In genomic region chr5:90472783-90473182, GRCh38 we compare ENCODE assay signal across 8 cellular contexts. TPM values are rescaled to one million over a fixed set of nuclear protein-coding genes. Genes with fewer than 3 reads are reported as not detected.
DNase-seq lines count a peak whose midpoint lies in the region; ATAC-seq and TF ChIP-seq lines count a peak whose summit lies in the region.

No MANE protein-coding gene starts in this region.

- no peaks in the 10 kb centered on the region for H3F3A ChIP-seq in MM.1S (ENCODE audit: insufficient read depth, low read length)

- H3K4me3 ChIP-seq in CD4-positive, alpha-beta memory T cell (ENCODE audit: low read length in 2 of 2), result peak overlapping the region in 1 of 2 donors; percentile 79
- H3K4me3 ChIP-seq in MM.1S (ENCODE audit: low read length), result peak overlapping the region; percentile 83
- peak overlapping the region; percentile 75 for H3K4me3 ChIP-seq in ectodermal cell (ENCODE audit: insufficient read depth, low read depth, low read length)

- H3K27ac ChIP-seq in CD4-positive, alpha-beta memory T cell (ENCODE audit: low read depth, low read length), result no peak overlapping the region
- H3K27ac ChIP-seq in MM.1S (ENCODE audit: low read length) (no peak overlapping the region), ectodermal cell (ENCODE audit: insufficient read depth, low read depth, low read length, poor library complexity, severe bottlenecking) (no peak overlapping the region)

- no peaks in the 10 kb centered on the region for H3K9me3 ChIP-seq in CD4-positive, alpha-beta memory T cell (ENCODE audit: control insufficient read depth in 1 of 2, low read length in 2 of 2)
- H3K9me3 ChIP-seq in MM.1S (replicated peaks; ENCODE audit: insufficient read depth, low read length) (no peaks in the 10 kb centered on the region), ectodermal cell (ENCODE audit: control insufficient read depth, low read length) (no peaks in the 10 kb centered on the region)

- no peak for DNase-seq in CD4-positive, alpha-beta memory T cell
- DNase-seq in MM.1S (no peak), neural crest cell (ENCODE audit: low read depth, low spot score) (no peak), 8988T (no peak)

- intact Hi-C loops in CD4-positive, alpha-beta memory T cell (cut with micrococcal nuclease), result no loop called here

- POLR2A ChIA-PET in CD4-positive, alpha-beta memory T cell (lab: Charles Lee; ENCODE audit: partially characterized antibody), result interaction anchor here (0.8 to 7.0 kb wide), 3 partner anchors 33 to 62 kb away, joined by 3 to 72 read pairs (median 50); partner anchors contain the start of genes CETN3 and LYSMD3

- H3K79me2 ChIP-seq in MM.1S (ENCODE audit: low read length), result peaks cover 16% of the 10 kb centered on the region

- H3K36me3 ChIP-seq in CD4-positive, alpha-beta memory T cell (ENCODE audit: insufficient read depth, low read length), result no peaks in the 10 kb centered on the region
- no peaks in the 10 kb centered on the region for H3K36me3 ChIP-seq in MM.1S (replicated peaks; ENCODE audit: insufficient read depth, low read length)
- H3K36me3 ChIP-seq in ectodermal cell (ENCODE audit: control insufficient read depth, insufficient read depth, low read length), result no peaks in the 10 kb centered on the region

- ATAC-seq in GM18873 (IDR thresholded peaks at IDR 0.05; ENCODE audit: low FRiP score, unreplicated experiment) (no peak), HG03565 (IDR thresholded peaks at IDR 0.05; ENCODE audit: unreplicated experiment) (no peak), GM21367 (IDR thresholded peaks at IDR 0.05; ENCODE audit: unreplicated experiment) (no peak)

- no peak for TF ChIP-seq CTCF in MM.1S (IDR thresholded peaks at IDR 0.05; ENCODE audit: low read length)
- no peak for TF ChIP-seq CTCF in neural crest cell (conservative IDR thresholded peaks at IDR 0.05)

- peaks cover 35% of the 10 kb centered on the region for H3K4me1 ChIP-seq in CD4-positive, alpha-beta memory T cell (ENCODE audit: insufficient read depth, low read length)
- H3K4me1 ChIP-seq in MM.1S (ENCODE audit: low read length), result peaks cover 9% of the 10 kb centered on the region; the same call in 1 of the 2 replicates
- peaks cover 7% of the 10 kb centered on the region for H3K4me1 ChIP-seq in ectodermal cell (ENCODE audit: control insufficient read depth, insufficient read depth, low read length)

- peak overlapping the region; percentile 95 to 99 (median 99) for H3K4me3 Mint-ChIP-seq in CD4-positive, alpha-beta memory T cell
- H3K4me3 Mint-ChIP-seq in neural crest cell, result peak overlapping the region; percentile 97

- peaks cover 0 to 20% (median 14%) of the 10 kb centered on the region in 8 donors for H3K9me3 Mint-ChIP-seq in CD4-positive, alpha-beta memory T cell
- H3K9me3 Mint-ChIP-seq in neural crest cell, result peaks cover 9% of the 10 kb centered on the region

- no peaks in the 10 kb centered on the region for H3K27me3 Mint-ChIP-seq in CD4-positive, alpha-beta memory T cell
- peaks cover 26% of the 10 kb centered on the region for H3K27me3 Mint-ChIP-seq in neural crest cell (ENCODE audit: low read depth)

- CTCF ChIA-PET in CD4-positive, alpha-beta memory T cell (lab: Charles Lee; ENCODE audit: partially characterized antibody), result interaction anchor here (1.3 to 5.4 kb wide), 4 partner anchors 11 to 56 kb away, joined by 3 to 45 read pairs (median 18); partner anchors contain the start of gene LYSMD3

- peak overlapping the region; percentile 95 for H3K4me2 ChIP-seq in MM.1S (ENCODE audit: low read depth, low read length)

- no peaks in the 10 kb centered on the region for H3K27me3 ChIP-seq in CD4-positive, alpha-beta memory T cell (ENCODE audit: insufficient read depth, low read length)
- H3K27me3 ChIP-seq in MM.1S (replicated peaks; ENCODE audit: insufficient read depth, low read length) (no peaks in the 10 kb centered on the region), ectodermal cell (ENCODE audit: control insufficient read depth, insufficient read depth, low read length, poor library complexity, severe bottlenecking) (peaks cover 24% of the 10 kb centered on the region)

- H3K27ac Mint-ChIP-seq in CD4-positive, alpha-beta memory T cell, result peak overlapping the region in 3 of 7 donors; percentile 89 to 98 (median 93)
- no peak overlapping the region for H3K27ac Mint-ChIP-seq in neural crest cell (ENCODE audit: unreplicated experiment)

- no peaks in the 10 kb centered on the region for H4K20me1 ChIP-seq in MM.1S (ENCODE audit: insufficient read depth, low read length)

- H3K4me1 Mint-ChIP-seq in CD4-positive, alpha-beta memory T cell, result peaks cover 24 to 46% (median 37%) of the 10 kb centered on the region in 4 donors
- H3K4me1 Mint-ChIP-seq in neural crest cell, result peaks cover 49% of the 10 kb centered on the region

- H2AFZ ChIP-seq in MM.1S (ENCODE audit: low read length), result no peak overlapping the region

- H3K9ac ChIP-seq in MM.1S (ENCODE audit: low read length), result no peak overlapping the region

- WGBS in ectodermal cell, 2 experiments, result 82 to 89% methylated on average over 3 of the region's 3 CpGs

- peaks cover 26 to 37% of the 10 kb centered on the region in 2 donors for H3K36me3 Mint-ChIP-seq in CD4-positive, alpha-beta memory T cell
- H3K36me3 Mint-ChIP-seq in neural crest cell (ENCODE audit: low read depth), result peaks cover 21% of the 10 kb centered on the region

- no peaks in the 10 kb centered on the region for H3K9me2 ChIP-seq in MM.1S (replicated peaks; ENCODE audit: insufficient read depth, low read length)

RNA-seq across cellular contexts. Expression of gene MBLAC2, which starts 1.8 kb away (rescaled TPM):
- total RNA-seq in CD4-positive, alpha-beta memory T cell, result 10 to 100 TPM; 14.7 to 16.1 TPM
- polyA plus RNA-seq in CD4-positive, alpha-beta memory T cell, result 1 to 10 TPM; 1.9 to 4.9 TPM
- 6.1 TPM for polyA plus RNA-seq in ectodermal cell (2013, experiment 1 of 4)
- polyA plus RNA-seq in ectodermal cell (2013, experiment 2 of 4), result 4.5 TPM
- polyA plus RNA-seq in ectodermal cell (2013, experiment 3 of 4), result 4.3 TPM
- 4.7 TPM for polyA plus RNA-seq in ectodermal cell (2013, experiment 4 of 4)
- total RNA-seq in neural crest cell, result 6.6 and 7.3 TPM in 2 replicates

RNA-seq across cellular contexts. Expression of gene POLR3G, which starts 1.9 kb away (rescaled TPM):
- 1 to 10 TPM; 1.2 to 1.5 TPM for total RNA-seq in CD4-positive, alpha-beta memory T cell
- 1 to 10 TPM; 1.4 to 2.2 TPM for polyA plus RNA-seq in CD4-positive, alpha-beta memory T cell
- polyA plus RNA-seq in ectodermal cell (2013, experiment 1 of 4), result 8.6 TPM
- polyA plus RNA-seq in ectodermal cell (2013, experiment 2 of 4), result 7.1 TPM
- 5.4 TPM for polyA plus RNA-seq in ectodermal cell (2013, experiment 3 of 4)
- 5.8 TPM for polyA plus RNA-seq in ectodermal cell (2013, experiment 4 of 4)
- total RNA-seq in neural crest cell, result 10.6 and 12.1 TPM in 2 replicates

RNA-seq across cellular contexts. Expression of gene LYSMD3, which starts 56.6 kb away (rescaled TPM):
- total RNA-seq in CD4-positive, alpha-beta memory T cell, result 10 to 100 TPM; 30.1 to 30.9 TPM
- polyA plus RNA-seq in CD4-positive, alpha-beta memory T cell, result 10 to 100 TPM; 11.7 to 14.7 TPM
- 13.2 TPM for polyA plus RNA-seq in ectodermal cell (2013, experiment 1 of 4)
- 11.2 TPM for polyA plus RNA-seq in ectodermal cell (2013, experiment 2 of 4)
- 11.4 TPM for polyA plus RNA-seq in ectodermal cell (2013, experiment 3 of 4)
- 11.5 TPM for polyA plus RNA-seq in ectodermal cell (2013, experiment 4 of 4)
- 12.0 and 12.1 TPM in 2 replicates for total RNA-seq in neural crest cell
